Comparison of ENCODE assay signal across 8 cellular contexts in genomic region chr7:130961128-130961601, GRCh38.
DNase-seq lines count a peak whose midpoint lies in the region; ATAC-seq and TF ChIP-seq lines count a peak whose summit lies in the region.

No MANE protein-coding gene starts in this region.

- H3K9me3 ChIP-seq in OCI-LY1 (ENCODE audit: low read length): no peaks in the 10 kb centered on the region
- no peaks in the 10 kb centered on the region for H3K9me3 ChIP-seq in right lobe of liver
- no peaks in the 10 kb centered on the region for H3K9me3 ChIP-seq in subcutaneous abdominal adipose tissue (ENCODE audit: control insufficient read depth in 5 of 5, low read length in 5 of 5)

- TF ChIP-seq CTCF in OCI-LY1 (IDR thresholded peaks at IDR 0.05; ENCODE audit: low read length) (no peak), right lobe of liver (IDR thresholded peaks at IDR 0.05) (no peak)

- H2BK120ac ChIP-seq in mesendoderm (ENCODE audit: low read depth, low read length): no peak overlapping the region

- H2BK5ac ChIP-seq in mesendoderm (ENCODE audit: low read length): no peak overlapping the region

- intact Hi-C loops in right lobe of liver (cut with DNase I): no loop called here

- H3K36me3 ChIP-seq in OCI-LY1 (ENCODE audit: insufficient read depth, low read length) (peaks cover 60% of the 10 kb centered on the region), right lobe of liver (no peaks in the 10 kb centered on the region), subcutaneous abdominal adipose tissue (ENCODE audit: control insufficient read depth in 5 of 5, insufficient read depth in 5 of 5, low read length in 5 of 5) (peaks cover 2 to 6% (median 3%) of the 10 kb centered on the region in 5 donors), H7 (replicated peaks; ENCODE audit: control insufficient read depth, insufficient read depth, low read length) (no peaks in the 10 kb centered on the region), mesendoderm (ENCODE audit: control insufficient read depth, insufficient read depth, low read length) (no peaks in the 10 kb centered on the region)

- peaks cover 19% of the 10 kb centered on the region for H3K79me2 ChIP-seq in OCI-LY1 (ENCODE audit: insufficient read depth, low read length)
- no peaks in the 10 kb centered on the region for H3K79me2 ChIP-seq in mesendoderm (ENCODE audit: control insufficient read depth, insufficient read depth, low read length)

- H2BK15ac ChIP-seq in mesendoderm (replicated peaks; ENCODE audit: low read depth): no peak overlapping the region

- H3K36me3 Mint-ChIP-seq in activated T-cell treated with anti-CD3 and anti-CD28 coated beads, Interleukin-2, amount 50 U/mL, for 72 hours (ENCODE audit: insufficient read depth in 2 of 2): peaks cover 24 to 51% of the 10 kb centered on the region in 2 donors

- ATAC-seq in GM18517 (IDR thresholded peaks at IDR 0.05; ENCODE audit: unreplicated experiment) (peak; percentile 74), HG02798 (IDR thresholded peaks at IDR 0.05; ENCODE audit: poor library complexity, unreplicated experiment) (peak; percentile 84), right lobe of liver (peak; percentile 33 to 49 (median 38))
- peak; percentile 80 to 85 for ATAC-seq in activated T-cell treated with anti-CD3 and anti-CD28 coated beads, Interleukin-2, amount 50 U/mL, for 72 hours (replicated peaks in 1 of 2)

- H3K27me3 ChIP-seq in OCI-LY1 (ENCODE audit: insufficient read depth, low read length) (no peaks in the 10 kb centered on the region), right lobe of liver (no peaks in the 10 kb centered on the region), subcutaneous abdominal adipose tissue (ENCODE audit: control insufficient read depth in 5 of 5, insufficient read depth in 4 of 5, low read length in 5 of 5) (no peaks in the 10 kb centered on the region), H7 (ENCODE audit: control insufficient read depth, insufficient read depth, low read length) (no peaks in the 10 kb centered on the region), mesendoderm (ENCODE audit: insufficient read depth, low read length, poor library complexity) (no peaks in the 10 kb centered on the region)

- peak overlapping the region in 1 of 2 donors; percentile 81 for H3K4me3 Mint-ChIP-seq in activated T-cell treated with anti-CD3 and anti-CD28 coated beads, Interleukin-2, amount 50 U/mL, for 72 hours

- H3K18ac ChIP-seq in mesendoderm (ENCODE audit: low read length): no peak overlapping the region

- no peak overlapping the region for H2AK5ac ChIP-seq in mesendoderm (ENCODE audit: low read length)

- no peak overlapping the region for H3K56ac ChIP-seq in mesendoderm (ENCODE audit: low read length)

- H3K4me3 ChIP-seq in OCI-LY1 (ENCODE audit: low read depth, low read length, poor library complexity, severe bottlenecking) (peak overlapping the region; percentile 23), right lobe of liver (no peak overlapping the region), subcutaneous abdominal adipose tissue (ENCODE audit: low read depth in 1 of 5, low read length in 5 of 5) (no peak overlapping the region), H7 (ENCODE audit: insufficient read depth, low read depth, low read length) (no peak overlapping the region), mesendoderm (ENCODE audit: low read length) (no peak overlapping the region)

- no peak overlapping the region for H4K8ac ChIP-seq in mesendoderm (ENCODE audit: low read depth, low read length)

- H3K9me3 Mint-ChIP-seq in activated T-cell treated with anti-CD3 and anti-CD28 coated beads, Interleukin-2, amount 50 U/mL, for 72 hours: no peaks in the 10 kb centered on the region

- no peaks in the 10 kb centered on the region for H4K20me1 ChIP-seq in OCI-LY1 (ENCODE audit: insufficient read depth, low read length)

- no peak overlapping the region for H4K5ac ChIP-seq in mesendoderm (ENCODE audit: low read length)

- no peaks in the 10 kb centered on the region for H3K27me3 Mint-ChIP-seq in activated T-cell treated with anti-CD3 and anti-CD28 coated beads, Interleukin-2, amount 50 U/mL, for 72 hours (ENCODE audit: low read depth)

- H3K27ac ChIP-seq in OCI-LY1 (ENCODE audit: low read depth, low read length, poor library complexity, severe bottlenecking): peak overlapping the region; percentile 70
- H3K27ac ChIP-seq in right lobe of liver: peak overlapping the region in 1 of 3 donors; percentile 65
- H3K27ac ChIP-seq in subcutaneous abdominal adipose tissue (ENCODE audit: low read depth, low read length): peak overlapping the region; percentile 54
- no peak overlapping the region for H3K27ac ChIP-seq in mesendoderm (ENCODE audit: low read depth, low read length)

- H3K27ac Mint-ChIP-seq in activated T-cell treated with anti-CD3 and anti-CD28 coated beads, Interleukin-2, amount 50 U/mL, for 72 hours: peak overlapping the region; percentile 98

- DNase-seq in activated T-cell treated with anti-CD3 and anti-CD28 coated beads, Interleukin-2, amount 50 U/mL, for 72 hours: peak; percentile 82 to 87
- DNase-seq in right lobe of liver (no peak), H7 (no peak), mesendoderm (no peak)

- peak overlapping the region; percentile 16 for H3K9ac ChIP-seq in OCI-LY1 (ENCODE audit: low read length)
- H3K9ac ChIP-seq in subcutaneous abdominal adipose tissue (ENCODE audit: low read length in 5 of 5): peak overlapping the region in 2 of 5 donors; percentile 10 to 26
- H3K9ac ChIP-seq in mesendoderm (ENCODE audit: low read length): no peak overlapping the region

- H3F3A ChIP-seq in OCI-LY1 (ENCODE audit: insufficient read depth, low read length): peaks cover 7% of the 10 kb centered on the region; the same call in 1 of the 2 replicates

- no peaks in the 10 kb centered on the region for H3K9me2 ChIP-seq in OCI-LY1 (ENCODE audit: low read depth, low read length)

- H3K79me1 ChIP-seq in mesendoderm (ENCODE audit: low read length): no peaks in the 10 kb centered on the region

- H2AFZ ChIP-seq in OCI-LY1 (ENCODE audit: low read length): no peak overlapping the region

- H3K4me1 Mint-ChIP-seq in activated T-cell treated with anti-CD3 and anti-CD28 coated beads, Interleukin-2, amount 50 U/mL, for 72 hours (ENCODE audit: low read depth): peaks cover 58% of the 10 kb centered on the region

- WGBS in right lobe of liver (ENCODE audit: insufficient coverage, low coverage, low lambda C conversion rate, missing lambda C conversion rate): 46% methylated on average over 9 of the region's 9 CpGs
- no CpG with 5 or more reads among the region's 9 CpGs for WGBS in mesendoderm (ENCODE audit: extremely low coverage, insufficient coverage, low lambda C conversion rate)

- H3K4me1 ChIP-seq in OCI-LY1 (ENCODE audit: insufficient read depth, low read length, severe bottlenecking): peaks cover 73% of the 10 kb centered on the region
- peaks cover 0 to 4% (median 0%) of the 10 kb centered on the region in 4 donors for H3K4me1 ChIP-seq in right lobe of liver
- H3K4me1 ChIP-seq in subcutaneous abdominal adipose tissue (ENCODE audit: control insufficient read depth in 5 of 5, insufficient read depth in 5 of 5, low read length in 5 of 5): peaks cover 0 to 28% (median 13%) of the 10 kb centered on the region in 5 donors
- no peaks in the 10 kb centered on the region for H3K4me1 ChIP-seq in mesendoderm (ENCODE audit: control insufficient read depth, low read depth, low read length)

- no peak overlapping the region for H3K23ac ChIP-seq in mesendoderm (ENCODE audit: low read length)

- H3K4me2 ChIP-seq in OCI-LY1 (ENCODE audit: low read length) (peak overlapping the region; percentile 43), mesendoderm (ENCODE audit: low read length) (no peak overlapping the region)

- H3K4ac ChIP-seq in mesendoderm (ENCODE audit: low read depth, low read length): no peak overlapping the region

- no peak for TF ChIP-seq POLR2A in right lobe of liver (IDR thresholded peaks at IDR 0.05)

Comparison
In these comparisons a context has a peak if more than half of its experiments do, and no peak if none do; other contexts are left out.
1. DNase-seq: peak in activated T-cell treated with anti-CD3 and anti-CD28 coated beads, Interleukin-2, amount 50 U/mL, for 72 hours (2 of 2); none in right lobe of liver (0 of 3), H7 (single experiment) and mesendoderm (single experiment).
2. Peak in every context shown above with its lines, with median percentiles within 50 percentile points of each other: ATAC-seq.